9 cellular contexts compared by ENCODE assay signal in genomic region chr10:8430321-8430720, GRCh38.
"Had no signal": no experiment of that assay in that cellular context is flagged by ENCODE, and none has a peak within 500 bp of the region (broad histone marks: within the 10 kb centered on the region; RNA-seq: fewer than 3 reads in every experiment).

No MANE protein-coding gene starts in this region.

- H3K4me3 Mint-ChIP-seq: HFFc6 had no signal

- H3K27ac Mint-ChIP-seq: HFFc6 had no signal

- H3K36me3 ChIP-seq: HAP-1 had no signal

- H3K4me3 ChIP-seq: HAP-1, K562 had no signal

- H3K27ac ChIP-seq: HL-60 had no signal

- H3K4me1 ChIP-seq: HAP-1 had no signal

- H3K9me3 ChIP-seq: HAP-1 had no signal

- DNase-seq: GOT3, H7, HFFc6, IMR-90, KG1 had no signal

- ATAC-seq: HCT116, K562 had no signal
